Comparison of ENCODE assay signal across 8 cellular contexts in genomic region chr19:6501740-6502648, GRCh38. TPM values are rescaled to one million over a fixed set of nuclear protein-coding genes. Genes with fewer than 3 reads are reported as not detected.
DNase-seq lines count a peak whose midpoint lies in the region; ATAC-seq and TF ChIP-seq lines count a peak whose summit lies in the region.

Gene TUBB4A (minus strand): TSS chr19:6502309. CDS start chr19:6502212, 97 bp downstream.

- TF ChIP-seq CTCF in ovary (IDR thresholded peaks at IDR 0.05): no peak

- H3K27me3 Mint-ChIP-seq in activated T-cell treated with anti-CD3 and anti-CD28 coated beads, Interleukin-2, amount 50 U/mL, for 4 hours (ENCODE audit: low read depth): peaks cover 8% of the 10 kb centered on the region

- no peak within 1 kb of the TSS for H3K4me3 ChIP-seq in ovary

- H3K4me1 ChIP-seq in ovary (ENCODE audit: insufficient read depth): no peaks in the 10 kb centered on the region

- H3K4me3 Mint-ChIP-seq in activated T-cell treated with anti-CD3 and anti-CD28 coated beads, Interleukin-2, amount 50 U/mL, for 4 hours: peak within 1 kb of the TSS; percentile 82

- H3K36me3 Mint-ChIP-seq in activated T-cell treated with anti-CD3 and anti-CD28 coated beads, Interleukin-2, amount 50 U/mL, for 4 hours (ENCODE audit: insufficient read depth): no peaks in the 10 kb centered on the region

- ATAC-seq in HG02759 (IDR thresholded peaks at IDR 0.05; ENCODE audit: unreplicated experiment): peak; percentile 64
- peak; percentile 76 to 78 for ATAC-seq in activated T-cell treated with anti-CD3 and anti-CD28 coated beads, Interleukin-2, amount 50 U/mL, for 4 hours
- peak; percentile 27 to 64 for ATAC-seq in left cardiac atrium
- no peak for ATAC-seq in GM19035 (IDR thresholded peaks at IDR 0.05; ENCODE audit: unreplicated experiment)
- ATAC-seq in HG03095 (IDR thresholded peaks at IDR 0.05; ENCODE audit: unreplicated experiment): no peak

- peak; percentile 26 for DNase-seq in ACHN
- peak; percentile 29 for DNase-seq in activated T-cell treated with anti-CD3 and anti-CD28 coated beads, Interleukin-2, amount 50 U/mL, for 4 hours
- DNase-seq in left cardiac atrium: no peak
- DNase-seq in retina: peak; percentile 68
- no peak for DNase-seq in ovary

- intact Hi-C loops in left cardiac atrium (cut with DNase I): no loop called here
- intact Hi-C loops in ovary (cut with DNase I): no loop called here

- no peak for TF ChIP-seq POLR2A in ovary (IDR thresholded peaks at IDR 0.05)

- 0 to 4% (median 1%) methylated on average over 28 to 71 of the region's 71 CpGs for WGBS in ovary, 3 donors

- no peak within 1 kb of the TSS for H3K27ac ChIP-seq in ovary

- no peak for TF ChIP-seq EP300 in ovary (IDR thresholded peaks at IDR 0.05)

- peaks cover 16% of the 10 kb centered on the region for H3K4me1 Mint-ChIP-seq in activated T-cell treated with anti-CD3 and anti-CD28 coated beads, Interleukin-2, amount 50 U/mL, for 4 hours (ENCODE audit: low read depth)

- in situ Hi-C loops in ACHN (cut with HindIII; ENCODE audit: low pct_ligation_motif_present, low pct_unique_long_range_greater_than_20kb, low sequenced_read_pairs): no loop called here

- no peaks in the 10 kb centered on the region for H3K9me3 ChIP-seq in ovary

- H3K9me3 Mint-ChIP-seq in activated T-cell treated with anti-CD3 and anti-CD28 coated beads, Interleukin-2, amount 50 U/mL, for 4 hours: no peaks in the 10 kb centered on the region

- no peaks in the 10 kb centered on the region for H3K36me3 ChIP-seq in ovary

- H3K27me3 ChIP-seq in ovary: no peaks in the 10 kb centered on the region

RNA-seq across cellular contexts. Expression of gene TUBB4A, which starts in this region (rescaled TPM):
- 1 to 10 TPM; 4.8 to 9.2 (median 7.8) TPM for total RNA-seq in activated T-cell treated with anti-CD3 and anti-CD28 coated beads, Interleukin-2, amount 50 U/mL, for 4 hours
- total RNA-seq in left cardiac atrium: 1 to 10 TPM in 1 of 2 donors, under 1 TPM in 1; 0.94 to 4.2 TPM
- 1 to 10 TPM in 3 of 7 donors, under 1 TPM in 2, not detected in 2; 0.88 to 6.4 (median 3.2) TPM for total RNA-seq in ovary
- polyA plus RNA-seq in ovary: 10 to 100 TPM in 1 of 2 donors, under 1 TPM in 1; 0.92 to 47.1 TPM

Comparison
In these comparisons a context has a peak if more than half of its experiments do, and no peak if none do; other contexts are left out.
1. DNase-seq: peak in ACHN (single experiment), activated T-cell treated with anti-CD3 and anti-CD28 coated beads, Interleukin-2, amount 50 U/mL, for 4 hours (single experiment) and retina (single experiment); none in left cardiac atrium (single experiment) and ovary (0 of 5).
2. ATAC-seq: peak in HG02759 (single experiment), activated T-cell treated with anti-CD3 and anti-CD28 coated beads, Interleukin-2, amount 50 U/mL, for 4 hours (2 of 2) and left cardiac atrium (2 of 2); none in GM19035 (single experiment) and HG03095 (single experiment).